In genomic region chr11:44766112-44766971, GRCh38 we compare ENCODE assay signal across 1 cellular context.
TF ChIP-seq lines count a peak whose summit lies in the region.

No MANE protein-coding gene starts in this region.

TF ChIP-seq in K562, 482 proteins besides CTCF, POLR2A, EP300 and RAD21 (continued from another document and continues in another):
- TF ChIP-seq MNT (conservative IDR thresholded peaks at IDR 0.05) (no peak), SRSF7 (optimal IDR thresholded peaks at IDR 0.05; ENCODE audit: low read depth, low read length) (no peak), TBP (optimal IDR thresholded peaks at IDR 0.05; ENCODE audit: low read depth, low read length) (no peak), MEIS2 (IDR thresholded peaks at IDR 0.05; ENCODE audit: partially characterized antibody) (no peak), ZNF830 (CRISPR knock-in tag; IDR thresholded peaks at IDR 0.05) (no peak), TAF1 (IDR thresholded peaks at IDR 0.05; ENCODE audit: control insufficient read depth, extremely low read depth, insufficient read depth, low read length, severe bottlenecking) (no peak), ETV1 (tag; conservative IDR thresholded peaks at IDR 0.05; ENCODE audit: low read depth) (0 out of 2 replicates have a peak, but pooled peaks have one; percentile 30), GTF2B (IDR thresholded peaks at IDR 0.05; ENCODE audit: extremely low read depth, insufficient read length) (no peak), ZNF592 (IDR thresholded peaks at IDR 0.05) (no peak), GTF2F1 (IDR thresholded peaks at IDR 0.05; ENCODE audit: low read depth, low read length) (no peak), VEZF1 (CRISPR knock-in tag; IDR thresholded peaks at IDR 0.05) (peak; percentile 23; the same call in 1 of the 2 replicates), CEBPB (tag; IDR thresholded peaks at IDR 0.05) (no peak), ZMIZ1 (IDR thresholded peaks at IDR 0.05; ENCODE audit: low read depth in 2 of 2, low read length in 2 of 2) (0 out of 4 replicates have a peak, but pooled peaks of 1 of the 2 experiments have one; percentile 9), ATF6 (CRISPR knock-in tag; IDR thresholded peaks at IDR 0.05) (no peak), TAF15 (IDR thresholded peaks at IDR 0.05; ENCODE audit: low read depth, low read length) (no peak), MIER1 (IDR thresholded peaks at IDR 0.05; ENCODE audit: low read depth) (no peak), HMG20B (CRISPR knock-in tag; IDR thresholded peaks at IDR 0.05) (no peak), PML (IDR thresholded peaks at IDR 0.05; ENCODE audit: low read length) (no peak), ZNF395 (CRISPR knock-in tag; IDR thresholded peaks at IDR 0.05) (peak; percentile 65), TFAP4 (CRISPR knock-in tag; IDR thresholded peaks at IDR 0.05; ENCODE audit: borderline replicate concordance) (peak; percentile 62; the same call in 1 of the 2 replicates), SIX5 (IDR thresholded peaks at IDR 0.05; ENCODE audit: borderline replicate concordance in 1 of 2, insufficient read depth in 1 of 2, low read depth in 1 of 2, low read length in 2 of 2) (no peak), POLR3A (IDR thresholded peaks at IDR 0.05; ENCODE audit: borderline replicate concordance, extremely low read depth, insufficient read depth, insufficient read length) (no peak), ELF2 (CRISPR knock-in tag; IDR thresholded peaks at IDR 0.05) (no peak), U2AF1 (optimal IDR thresholded peaks at IDR 0.05; ENCODE audit: low read depth, low read length) (no peak), GMEB1 (CRISPR knock-in tag; IDR thresholded peaks at IDR 0.05) (no peak), SMAD4 (CRISPR knock-in tag; conservative IDR thresholded peaks at IDR 0.05) (peak; percentile 36; the same call in 1 of the 2 replicates), CBFA2T3 (IDR thresholded peaks at IDR 0.05) (peak; percentile 81), ZNF639 (CRISPR knock-in tag; conservative IDR thresholded peaks at IDR 0.05 in 1 of 2, IDR thresholded peaks at IDR 0.05 in 1 of 2) (peak in 1 of 2 experiments; percentile 55; a peak in 2 of 4 replicates), TRIM24 (IDR thresholded peaks at IDR 0.05) (peak in 1 of 2 experiments; percentile 27; a peak in 1 of 4 replicates), ZNF511 (CRISPR knock-in tag; IDR thresholded peaks at IDR 0.05) (no peak), TEAD4 (IDR thresholded peaks at IDR 0.05; ENCODE audit: low read length) (peak; percentile 48; the same call in 1 of the 2 replicates), TEAD4 (CRISPR knock-in tag; IDR thresholded peaks at IDR 0.05; ENCODE audit: borderline replicate concordance) (no peak), ZNF699 (CRISPR knock-in tag; IDR thresholded peaks at IDR 0.05; ENCODE audit: insufficient replicate concordance) (no peak), BCOR (IDR thresholded peaks at IDR 0.05) (peak; percentile 67; the same call in 1 of the 2 replicates), SMARCA5 (IDR thresholded peaks at IDR 0.05) (no peak), HDAC2 (IDR thresholded peaks at IDR 0.05) (no peak), KDM1A (IDR thresholded peaks at IDR 0.05) (peak in 1 of 2 experiments; percentile 12; a peak in 1 of 4 replicates), GATA2 (CRISPR knock-in tag; IDR thresholded peaks at IDR 0.05) (0 out of 2 replicates have a peak, but pooled peaks have one; percentile 44), NCOR1 (IDR thresholded peaks at IDR 0.05) (peak; percentile 45), TARDBP (IDR thresholded peaks at IDR 0.05) (no peak), ZNF3 (CRISPR knock-in tag; IDR thresholded peaks at IDR 0.05) (no peak), TOE1 (IDR thresholded peaks at IDR 0.05; ENCODE audit: borderline replicate concordance) (no peak), TOE1 (CRISPR knock-in tag; IDR thresholded peaks at IDR 0.05; ENCODE audit: borderline replicate concordance, low read depth) (no peak), RBFOX2 (IDR thresholded peaks at IDR 0.05; ENCODE audit: low read depth, low read length) (no peak)
